ENCODE assay signal across 22 cellular contexts in the genomic region with DNA sequence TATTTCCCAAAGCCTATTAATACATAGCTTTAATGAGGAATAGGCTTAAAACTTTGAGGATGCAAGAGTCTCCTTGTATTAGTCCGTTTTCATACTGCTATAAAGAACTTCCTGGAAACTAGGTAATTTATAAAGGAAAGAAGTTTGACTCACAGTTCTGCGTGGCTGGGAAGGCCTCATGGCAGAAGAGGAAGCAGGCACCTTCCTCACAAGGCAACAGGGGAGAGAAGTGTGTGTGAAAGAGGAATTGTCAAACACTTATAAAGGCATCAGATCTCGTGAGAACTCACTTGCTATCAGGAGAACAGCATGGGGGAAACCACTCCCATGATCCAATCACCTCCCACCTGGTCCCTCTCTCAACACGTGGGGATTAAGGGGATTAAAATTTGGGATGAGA.
"Had no signal": no experiment of that assay in that cellular context is flagged by ENCODE, and none has a peak within 500 bp of the region (broad histone marks: within the 10 kb centered on the region; RNA-seq: fewer than 3 reads in every experiment).

No MANE protein-coding gene starts in this region.

- H3K27ac Mint-ChIP-seq: dendritic cell treated with granulocyte-macrophage colony-stimulating factor and Interleukin-4, amounts not matched to agents 40 ng/mL and 50 ng/mL, for 4 days; effector memory CD8-positive, alpha-beta T cell; immature natural killer cell; nephron; progenitor cell of endocrine pancreas; type B pancreatic cell had no signal

- DNase-seq: effector memory CD8-positive, alpha-beta T cell; esophagus squamous epithelium; foreskin fibroblast; glutamatergic neuron; immature natural killer cell; left cardiac atrium; left ventricle myocardium inferior; lower lobe of right lung; mesenchymal stem cell; midbrain; occipital lobe; pancreas; right cardiac atrium; small intestine; stimulated activated CD4-positive, alpha-beta T cell treated with anti-CD3 and anti-CD28 coated beads, Interleukin-12 subunit alpha, Interleukin-12 subunit beta, amount 100 ng/mL, for 4 hours; stimulated activated naive CD8-positive, alpha-beta T cell treated with anti-CD3 and anti-CD28 coated beads, Interleukin-15, Interleukin-2, amounts not matched to agents 100 U/mL and 50 U/mL, for 24 hours; thyroid gland had no signal

- ATAC-seq: effector memory CD8-positive, alpha-beta T cell; gastroesophageal sphincter; left cardiac atrium; lower lobe of right lung; pancreas; right cardiac atrium; stimulated activated naive CD8-positive, alpha-beta T cell treated with anti-CD3 and anti-CD28 coated beads, Interleukin-15, Interleukin-2, amounts not matched to agents 100 U/mL and 50 U/mL, for 24 hours had no signal

- H3K36me3 Mint-ChIP-seq: immature natural killer cell had no signal

- H3K4me3 Mint-ChIP-seq: dendritic cell treated with granulocyte-macrophage colony-stimulating factor and Interleukin-4, amounts not matched to agents 40 ng/mL and 50 ng/mL, for 4 days; effector memory CD8-positive, alpha-beta T cell; immature natural killer cell; nephron; type B pancreatic cell had no signal

- H3K9me3 Mint-ChIP-seq: effector memory CD8-positive, alpha-beta T cell; immature natural killer cell; nephron had no signal
